ENCODE assay signal across 9 cellular contexts in genomic region chr2:232365621-232366321, GRCh38. TPM values are rescaled to one million over a fixed set of nuclear protein-coding genes. Genes with fewer than 3 reads are reported as not detected.
DNase-seq lines count a peak whose midpoint lies in the region; ATAC-seq, FAIRE-seq and TF ChIP-seq lines count a peak whose summit lies in the region.
"Had no signal": no experiment of that assay in that cellular context is flagged by ENCODE, and none has a peak within 500 bp of the region (broad histone marks: within the 10 kb centered on the region; RNA-seq: fewer than 3 reads in every experiment).

No MANE protein-coding gene starts in this region.

- H3K4me3 ChIP-seq in RWPE2 (ENCODE audit: severe bottlenecking) (no peak overlapping the region), fibroblast of villous mesenchyme (ENCODE audit: low read depth, low read length) (no peak overlapping the region), spleen (no peak overlapping the region)

- DNase-seq in AG08396 (ENCODE audit: low spot score) (peak; percentile 66), RWPE2 (ENCODE audit: low spot score) (peak; percentile 15), fibroblast of villous mesenchyme (ENCODE audit: low read depth) (peak; percentile 38), spleen (peak; percentile 63), D721Med (ENCODE audit: insufficient read length, low spot score) (no peak), DMS79 treated with DMSO at 0.1 percent for 48 hours (lab: John Stamatoyannopoulos, UW) (no peak), GOT3 (lab: John Stamatoyannopoulos, UW) (no peak)

- intact Hi-C loops in spleen (cut with DNase I; ENCODE audit: low total_unique reads) = no loop called here

- no peaks in the 10 kb centered on the region for H3K27me3 ChIP-seq in RWPE2 (ENCODE audit: insufficient read depth, poor library complexity, severe bottlenecking)
- peaks cover 0 to 7% (median 0%) of the 10 kb centered on the region in 7 donors for H3K27me3 ChIP-seq in spleen (replicated peaks in 1 of 7)

- H3K27ac ChIP-seq in RWPE2 (ENCODE audit: poor library complexity, severe bottlenecking) (no peak overlapping the region), spleen (no peak overlapping the region)
- H3K27ac ChIP-seq: epithelial cell of prostate had no signal

- TF ChIP-seq POLR2A in spleen (IDR thresholded peaks at IDR 0.05) = no peak

- TF ChIP-seq CTCF in RWPE2 (IDR thresholded peaks at IDR 0.05; ENCODE audit: poor library complexity, severe bottlenecking) = peak; percentile 26
- TF ChIP-seq CTCF in fibroblast of villous mesenchyme (IDR thresholded peaks at IDR 0.05; ENCODE audit: insufficient read depth, low read depth, low read length) = peak; percentile 59
- peak in 3 of 11 experiments; percentile 20 to 48 (median 26) for TF ChIP-seq CTCF in spleen (IDR thresholded peaks at IDR 0.05 in 8 of 11, conservative IDR thresholded peaks at IDR 0.05 in 3 of 11)
- TF ChIP-seq CTCF in D721Med (IDR thresholded peaks at IDR 0.05; ENCODE audit: insufficient read depth, missing control alignments) = no peak

- no peak for FAIRE-seq in D721Med (lab: Jason Lieb, UNC)

- WGBS in spleen, 5 donors = 73 to 79% (median 75%) methylated on average over 18 to 20 of the region's 20 CpGs

- ATAC-seq in GM21447 (IDR thresholded peaks at IDR 0.05; ENCODE audit: unreplicated experiment) = peak; percentile 48
- ATAC-seq in RWPE2 (ENCODE audit: low read depth) = peak; percentile 68

- H3K9me3 ChIP-seq in RWPE2 (ENCODE audit: severe bottlenecking) (no peaks in the 10 kb centered on the region), spleen (peaks cover 0 to 12% (median 6%) of the 10 kb centered on the region in 8 donors)

- H3K4me1 ChIP-seq in RWPE2 (ENCODE audit: insufficient read depth, poor library complexity, severe bottlenecking) = no peaks in the 10 kb centered on the region
- peaks cover 4 to 18% (median 7%) of the 10 kb centered on the region in 6 donors for H3K4me1 ChIP-seq in spleen

- H3K36me3 ChIP-seq in RWPE2 (ENCODE audit: low read depth) (no peaks in the 10 kb centered on the region), spleen (no peaks in the 10 kb centered on the region)

RNA-seq across cellular contexts. Expression of gene ALPP, which starts 12.8 kb away (rescaled TPM):
- total RNA-seq in fibroblast of villous mesenchyme (not detected in 2 replicates), spleen (not detected)
- not detected for polyA plus RNA-seq in spleen

RNA-seq across cellular contexts. Expression of gene ALPG, which starts 40.9 kb away (rescaled TPM):
- total RNA-seq in fibroblast of villous mesenchyme = not detected in 2 replicates
- not detected for total RNA-seq in spleen
- not detected for polyA plus RNA-seq in spleen

Comparison
In these comparisons a context has a peak if more than half of its experiments do, and no peak if none do; other contexts are left out.
1. DNase-seq: peak in AG08396 (single experiment), RWPE2 (single experiment), fibroblast of villous mesenchyme (single experiment) and spleen (single experiment); none in D721Med (single experiment), DMS79 treated with DMSO at 0.1 percent for 48 hours (single experiment) and GOT3 (single experiment).